ENCODE assay signal across 12 cellular contexts in the genomic region with DNA sequence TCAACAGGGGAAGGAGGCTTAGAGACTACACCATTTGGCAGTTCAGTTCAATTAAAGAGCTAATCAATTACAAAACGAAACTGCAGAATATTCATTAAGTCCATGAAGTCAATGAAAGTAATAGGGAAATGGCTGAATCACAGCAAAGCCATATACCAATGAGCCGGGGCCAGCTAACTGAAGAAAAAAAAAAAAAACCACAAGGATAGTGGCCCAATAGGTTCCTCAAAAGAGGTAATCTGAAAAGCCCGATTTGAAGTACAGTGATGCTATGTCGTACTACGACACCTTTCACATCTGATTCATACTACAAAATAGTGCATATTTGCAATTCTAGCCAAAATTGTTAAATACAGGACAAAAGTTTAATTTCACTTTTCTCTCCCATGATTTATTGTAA. TPM values are rescaled to one million over a fixed set of nuclear protein-coding genes. Genes with fewer than 3 reads are reported as not detected.
DNase-seq lines count a peak whose midpoint lies in the region; ATAC-seq, FAIRE-seq and TF ChIP-seq lines count a peak whose summit lies in the region.
"Had no signal": no experiment of that assay in that cellular context is flagged by ENCODE, and none has a peak within 500 bp of the region (broad histone marks: within the 10 kb centered on the region; RNA-seq: fewer than 3 reads in every experiment).

No MANE protein-coding gene starts in this region.

- in situ Hi-C loops in GM12878 (cut with MboI): no loop called here

- no peak for FAIRE-seq in GM12878 (lab: Jason Lieb, UNC)

- no peak for TF ChIP-seq RAD21 in GM12878 (IDR thresholded peaks at IDR 0.05; ENCODE audit: insufficient read depth, low read depth, low read length)

- H3K4me2 ChIP-seq in GM12878 (ENCODE audit: control insufficient read depth, insufficient read depth): peak overlapping the region; percentile 95

- TSS peak; percentile 56 for BruUV-seq in GM12878 (replicated peaks; lab: Mats Ljungman, UMichigan)

- H3K36me3 Mint-ChIP-seq in CD8-positive, alpha-beta memory T cell: peaks cover 0 to 14% (median 0%) of the 10 kb centered on the region in 3 donors

- no peak for DNase-seq in CD8-positive, alpha-beta memory T cell
- DNase-seq in MG63 (no peak), GM12878 (ENCODE audit: low read depth, low spot score) (no peak), amygdala (lab: John Stamatoyannopoulos, UW) (no peak), NCI-H748 treated with DMSO at 0.1 percent for 48 hours (lab: John Stamatoyannopoulos, UW) (no peak)
- DNase-seq: activated CD8-positive, alpha-beta T cell treated with anti-CD3 and anti-CD28 coated beads, Interleukin-2, amount 10 ng/mL, durations not matched to agents 7 days and 5 days; activated naive CD4-positive, alpha-beta T cell treated with anti-CD3 and anti-CD28 coated beads for 36 hours; central memory CD4-positive, alpha-beta T cell; NCI-H1694 treated with DMSO at 0.1 percent for 48 hours; T-helper 17 cell had no signal

- H2AFZ ChIP-seq in GM12878 (ENCODE audit: control insufficient read depth, low read depth, low read length): no peak overlapping the region
- H2AFZ ChIP-seq in neuron (ENCODE audit: low read depth, low read length): no peak overlapping the region

- CTCF ChIA-PET in CD8-positive, alpha-beta memory T cell (lab: Charles Lee): no interaction called here
- CTCF ChIA-PET in GM12878 (lab: Yijun Ruan, JAX): interaction anchor here (1.1 kb wide), 1 partner anchor 64 kb away, joined by 6 read pairs; no protein-coding TSS in a partner anchor

- TF ChIP-seq EP300 in GM12878 (IDR thresholded peaks at IDR 0.05; ENCODE audit: borderline replicate concordance in 1 of 2, control insufficient read depth in 1 of 2, low read depth in 2 of 2, low read length in 2 of 2): no peak

- no peaks in the 10 kb centered on the region for H4K20me1 ChIP-seq in GM12878 (ENCODE audit: control insufficient read depth, insufficient read depth)

- WGBS in GM12878 (ENCODE audit: insufficient coverage, insufficient replicate concordance, low lambda C conversion rate, missing lambda C conversion rate): 59% methylated on average over 5 of the region's 5 CpGs

- RAD21 ChIA-PET in GM12878 (lab: Charles Lee; ENCODE audit: unreplicated experiment): interaction anchor here (0.7 kb wide), 2 partner anchors 41 to 64 kb away, joined by 3 to 5 read pairs; no protein-coding TSS in a partner anchor

- no peaks in the 10 kb centered on the region for H3K27me3 Mint-ChIP-seq in CD8-positive, alpha-beta memory T cell
- H3K27me3 Mint-ChIP-seq: T-helper 17 cell had no signal

- H3K27me3 ChIP-seq in CD8-positive, alpha-beta memory T cell (ENCODE audit: insufficient read depth, low read length, poor library complexity, severe bottlenecking): no peaks in the 10 kb centered on the region
- no peaks in the 10 kb centered on the region for H3K27me3 ChIP-seq in MG63
- H3K27me3 ChIP-seq in GM12878 (replicated peaks in 1 of 2; ENCODE audit: control insufficient read depth in 2 of 2, insufficient read depth in 2 of 2, low read length in 1 of 2): no peaks in the 10 kb centered on the region
- H3K27me3 ChIP-seq in neuron (ENCODE audit: insufficient read depth, low read length): no peaks in the 10 kb centered on the region

- no peak for TF ChIP-seq CTCF in GM12878 (IDR thresholded peaks at IDR 0.05 in 2 of 3, conservative IDR thresholded peaks at IDR 0.05 in 1 of 3; ENCODE audit: control insufficient read depth in 2 of 3, extremely low read depth in 1 of 3, insufficient read depth in 1 of 3, low read depth in 3 of 3, low read length in 3 of 3)

- H3K4me1 Mint-ChIP-seq in CD8-positive, alpha-beta memory T cell: peaks cover 60 to 82% (median 73%) of the 10 kb centered on the region in 3 donors

- no peak for TF ChIP-seq POLR2A in GM12878 (IDR thresholded peaks at IDR 0.05; ENCODE audit: low read depth, low read length)

- H3K79me2 ChIP-seq in GM12878 (ENCODE audit: control insufficient read depth, insufficient read depth, low read length): peaks cover 44% of the 10 kb centered on the region

- H3K4me1 ChIP-seq in CD8-positive, alpha-beta memory T cell (ENCODE audit: insufficient read depth, low read length): peaks cover 40% of the 10 kb centered on the region
- peaks cover 21% of the 10 kb centered on the region for H3K4me1 ChIP-seq in GM12878 (ENCODE audit: control insufficient read depth, insufficient read depth, low read length)
- peaks cover 29% of the 10 kb centered on the region for H3K4me1 ChIP-seq in neuron (ENCODE audit: insufficient read depth, low read length)

- H3K27ac ChIP-seq in CD8-positive, alpha-beta memory T cell (ENCODE audit: low read depth, low read length): no peak overlapping the region
- no peak overlapping the region for H3K27ac ChIP-seq in GM12878 (ENCODE audit: control insufficient read depth, insufficient read depth)

- no peaks in the 10 kb centered on the region for H3K9me3 Mint-ChIP-seq in CD8-positive, alpha-beta memory T cell
- H3K9me3 Mint-ChIP-seq: activated naive CD4-positive, alpha-beta T cell treated with anti-CD3 and anti-CD28 coated beads for 36 hours had no signal

- ATAC-seq in GM12878 (no peak), GM19351 (IDR thresholded peaks at IDR 0.05; ENCODE audit: unreplicated experiment) (no peak)
- ATAC-seq: activated CD8-positive, alpha-beta T cell treated with anti-CD3 and anti-CD28 coated beads, Interleukin-2, amount 10 ng/mL, durations not matched to agents 7 days and 5 days; T-helper 17 cell had no signal

- H3K27ac Mint-ChIP-seq in CD8-positive, alpha-beta memory T cell: peak overlapping the region in 2 of 8 donors; percentile 75 to 90
- H3K27ac Mint-ChIP-seq: activated CD8-positive, alpha-beta T cell treated with anti-CD3 and anti-CD28 coated beads, Interleukin-2, amount 10 ng/mL, durations not matched to agents 7 days and 5 days; activated naive CD4-positive, alpha-beta T cell treated with anti-CD3 and anti-CD28 coated beads for 36 hours had no signal

- H3K9ac ChIP-seq in GM12878 (ENCODE audit: control insufficient read depth, insufficient read depth, low read length): no peak overlapping the region

- H3K36me3 ChIP-seq in CD8-positive, alpha-beta memory T cell (ENCODE audit: insufficient read depth, low read length): no peaks in the 10 kb centered on the region
- H3K36me3 ChIP-seq in MG63 (no peaks in the 10 kb centered on the region), GM12878 (ENCODE audit: control insufficient read depth in 2 of 2, insufficient read depth in 2 of 2, low read length in 1 of 2) (no peaks in the 10 kb centered on the region), neuron (ENCODE audit: insufficient read depth, low read length) (no peaks in the 10 kb centered on the region)

- no peak overlapping the region for H3K4me3 ChIP-seq in CD8-positive, alpha-beta memory T cell (ENCODE audit: low read length)
- H3K4me3 ChIP-seq in MG63 (peak overlapping the region; percentile 82), GM12878 (peak overlapping the region; percentile 33; the same call in 1 of the 2 replicates), neuron (ENCODE audit: low read length) (peak overlapping the region; percentile 91)

- no peaks in the 10 kb centered on the region for H3K9me3 ChIP-seq in CD8-positive, alpha-beta memory T cell (ENCODE audit: low read length)
- H3K9me3 ChIP-seq in MG63: no peaks in the 10 kb centered on the region
- no peaks in the 10 kb centered on the region for H3K9me3 ChIP-seq in GM12878 (replicated peaks; ENCODE audit: control insufficient read depth, insufficient read depth, low read length)
- peaks cover 4% of the 10 kb centered on the region for H3K9me3 ChIP-seq in neuron (ENCODE audit: low read length)

- POLR2A ChIA-PET in CD8-positive, alpha-beta memory T cell (lab: Charles Lee): no interaction called here
- POLR2A ChIA-PET in GM12878 (lab: Charles Lee): interaction anchor here (0.6 kb wide), 1 partner anchor 10 kb away, joined by 3 read pairs; no protein-coding TSS in a partner anchor

- intact Hi-C loops in GM12878 (cut with micrococcal nuclease; ENCODE audit: unreplicated experiment): loop anchor here (5.0 to 10.0 kb wide), 2 partner anchors 49 to 449 kb away; no protein-coding TSS in a partner anchor

- SMC1A ChIA-PET in GM12878 (lab: Charles Lee; ENCODE audit: uncharacterized antibody, unreplicated experiment): no interaction called here

- H3K4me3 Mint-ChIP-seq in CD8-positive, alpha-beta memory T cell: peak overlapping the region in 5 of 7 donors; percentile 0 to 91 (median 12)

TF ChIP-seq in GM12878, 131 proteins besides CTCF, POLR2A, EP300 and RAD21:
- peak; percentile 71 for TF ChIP-seq RUNX3 (IDR thresholded peaks at IDR 0.05; ENCODE audit: low read length)
- TF ChIP-seq ZNF384 (IDR thresholded peaks at IDR 0.05; ENCODE audit: borderline replicate concordance, low read depth, low read length): 0 out of 2 replicates have a peak, but pooled peaks have one; percentile 60
- no peak for TF ChIP-seq PML (IDR thresholded peaks at IDR 0.05; ENCODE audit: low read length)
- no peak for TF ChIP-seq FOS (IDR thresholded peaks at IDR 0.05; ENCODE audit: borderline replicate concordance, extremely low read depth, insufficient read length)
- TF ChIP-seq BHLHE40 (IDR thresholded peaks at IDR 0.05; ENCODE audit: borderline replicate concordance in 1 of 2, low read depth in 2 of 2, low read length in 1 of 2): no peak
- no peak for TF ChIP-seq PAX8 (IDR thresholded peaks at IDR 0.05)
TF ChIP-seq in GM12878: peak in this region for 2.

RNA-seq across cellular contexts. Expression of a gene that starts 2.5 kb away (rescaled TPM):
- 1 to 10 TPM; 5.1 to 5.3 TPM for total RNA-seq in CD8-positive, alpha-beta memory T cell
- 9.7 TPM for polyA plus RNA-seq in CD8-positive, alpha-beta memory T cell
- 18.0 and 34.1 TPM in 2 replicates for total RNA-seq in MG63 (2014; rRNA removed; shearing (Covaris generic); ENCODE audit: low replicate concordance)
- total RNA-seq in GM12878 (2013; cell fraction: nucleolus; rRNA removed): 88.4 and 89.2 TPM in 2 replicates
- total RNA-seq in GM12878 (2014; rRNA removed): 9.7 and 12.2 TPM in 2 replicates
- 12.9 and 13.5 TPM in 2 replicates for total RNA-seq in GM12878 (2014; rRNA removed; fragmentation: Illumina TruSeq; extraction: Trizol)
- 7.4 and 8.2 TPM in 2 replicates for total RNA-seq in GM12878 (2021)
- 3.6 TPM for polyA plus RNA-seq in GM12878 (2011; ENCODE audit: low read depth)
- polyA plus RNA-seq in GM12878 (2011; rRNA removed): 15.6 and 25.0 TPM in 2 replicates
- polyA plus RNA-seq in GM12878 (2011; cell fraction: cytosol; rRNA removed): 4.1 and 4.9 TPM in 2 replicates
- polyA plus RNA-seq in GM12878 (2011; cell fraction: nucleus; rRNA removed): 17.7 and 21.0 TPM in 2 replicates
- polyA plus RNA-seq in GM12878 (2012): 7.6 and 11.1 TPM in 2 replicates
- polyA plus RNA-seq in GM12878 (2014; fragmentation: Illumina TruSeq; extraction: Trizol): 9.4 and 12.2 TPM in 2 replicates
- polyA plus RNA-seq in GM12878 (2014; fragmentation: Nextera tagmentation; extraction: Ambion mirVana): 1 to 10 TPM; 5.4 to 7.7 TPM
- polyA plus RNA-seq in GM12878 (2014; rRNA removed): 5.6 and 7.4 TPM in 2 replicates
- polyA plus RNA-seq in GM12878 (2016; fragmentation: Nextera tagmentation; extraction: Ambion mirVana): 10 to 100 TPM in 1 of 2 experiments, 1 to 10 TPM in 1; 6.0 to 10.6 TPM
- 16.9 and 22.2 TPM in 2 replicates for polyA minus RNA-seq in GM12878 (2011; rRNA and poly(A)+ RNA removed)
- polyA minus RNA-seq in GM12878 (2011; cell fraction: cytosol; rRNA and poly(A)+ RNA removed): 7.8 and 11.5 TPM in 2 replicates
- 21.4 and 24.6 TPM in 2 replicates for polyA minus RNA-seq in GM12878 (2011; cell fraction: nucleus; rRNA and poly(A)+ RNA removed)
